1 cellular context compared by ENCODE assay signal in the genomic region with DNA sequence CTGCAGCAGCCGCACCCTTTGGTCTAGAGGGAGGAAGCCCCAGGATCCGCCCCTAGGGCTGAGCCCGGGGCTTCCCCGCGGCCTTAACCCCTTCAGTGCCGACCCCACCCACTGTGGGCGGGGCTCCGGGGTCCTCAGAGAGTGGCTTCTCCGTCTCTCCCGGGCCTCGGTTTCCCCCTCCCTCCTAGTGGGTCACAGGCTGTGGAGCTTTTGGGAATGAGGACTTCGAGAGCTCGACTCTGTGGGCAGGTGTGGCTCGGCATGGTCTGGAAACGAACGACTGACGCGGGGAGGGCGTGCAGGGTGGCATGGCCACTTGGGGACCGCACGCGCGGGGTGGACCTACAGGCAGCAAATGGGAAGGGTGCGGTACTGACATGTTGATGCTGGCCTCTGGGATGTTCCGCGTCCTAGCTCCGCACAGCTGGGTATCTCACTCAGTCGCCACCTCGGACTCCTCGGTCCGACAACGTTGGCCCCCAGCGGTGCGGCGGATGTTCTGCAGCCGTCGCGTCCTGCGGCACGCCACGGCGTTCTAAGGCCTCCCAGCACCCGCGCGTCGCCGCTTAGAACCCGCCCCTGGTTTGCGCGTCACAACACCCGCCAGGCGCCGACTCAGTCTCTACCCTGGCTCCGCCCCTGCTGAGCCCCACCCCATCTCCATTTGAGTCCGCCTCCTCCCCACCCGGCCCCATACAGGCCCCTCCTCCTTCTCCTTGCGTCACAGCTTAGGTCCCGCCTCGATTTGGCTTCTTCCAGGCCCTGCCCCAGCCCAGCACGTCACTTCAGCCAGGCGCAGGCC.
TF ChIP-seq lines count a peak whose summit lies in the region.

A gene with protein sequence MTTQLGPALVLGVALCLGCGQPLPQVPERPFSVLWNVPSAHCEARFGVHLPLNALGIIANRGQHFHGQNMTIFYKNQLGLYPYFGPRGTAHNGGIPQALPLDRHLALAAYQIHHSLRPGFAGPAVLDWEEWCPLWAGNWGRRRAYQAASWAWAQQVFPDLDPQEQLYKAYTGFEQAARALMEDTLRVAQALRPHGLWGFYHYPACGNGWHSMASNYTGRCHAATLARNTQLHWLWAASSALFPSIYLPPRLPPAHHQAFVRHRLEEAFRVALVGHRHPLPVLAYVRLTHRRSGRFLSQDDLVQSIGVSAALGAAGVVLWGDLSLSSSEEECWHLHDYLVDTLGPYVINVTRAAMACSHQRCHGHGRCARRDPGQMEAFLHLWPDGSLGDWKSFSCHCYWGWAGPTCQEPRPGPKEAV (minus strand): TSS at position 570 of the 802 bp plus-strand sequence. CDS start 3,803 bp downstream, outside the sequence.
A gene with protein sequence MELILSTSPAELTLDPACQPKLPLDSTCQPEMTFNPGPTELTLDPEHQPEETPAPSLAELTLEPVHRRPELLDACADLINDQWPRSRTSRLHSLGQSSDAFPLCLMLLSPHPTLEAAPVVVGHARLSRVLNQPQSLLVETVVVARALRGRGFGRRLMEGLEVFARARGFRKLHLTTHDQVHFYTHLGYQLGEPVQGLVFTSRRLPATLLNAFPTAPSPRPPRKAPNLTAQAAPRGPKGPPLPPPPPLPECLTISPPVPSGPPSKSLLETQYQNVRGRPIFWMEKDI (minus strand): TSS at position 570 of the 802 bp plus-strand sequence. CDS start 1,942 bp downstream, outside the sequence.

TF ChIP-seq in K562, 482 proteins besides CTCF, POLR2A, EP300 and RAD21 (continued from another document and continues in another):
- TF ChIP-seq, protein P1, sequence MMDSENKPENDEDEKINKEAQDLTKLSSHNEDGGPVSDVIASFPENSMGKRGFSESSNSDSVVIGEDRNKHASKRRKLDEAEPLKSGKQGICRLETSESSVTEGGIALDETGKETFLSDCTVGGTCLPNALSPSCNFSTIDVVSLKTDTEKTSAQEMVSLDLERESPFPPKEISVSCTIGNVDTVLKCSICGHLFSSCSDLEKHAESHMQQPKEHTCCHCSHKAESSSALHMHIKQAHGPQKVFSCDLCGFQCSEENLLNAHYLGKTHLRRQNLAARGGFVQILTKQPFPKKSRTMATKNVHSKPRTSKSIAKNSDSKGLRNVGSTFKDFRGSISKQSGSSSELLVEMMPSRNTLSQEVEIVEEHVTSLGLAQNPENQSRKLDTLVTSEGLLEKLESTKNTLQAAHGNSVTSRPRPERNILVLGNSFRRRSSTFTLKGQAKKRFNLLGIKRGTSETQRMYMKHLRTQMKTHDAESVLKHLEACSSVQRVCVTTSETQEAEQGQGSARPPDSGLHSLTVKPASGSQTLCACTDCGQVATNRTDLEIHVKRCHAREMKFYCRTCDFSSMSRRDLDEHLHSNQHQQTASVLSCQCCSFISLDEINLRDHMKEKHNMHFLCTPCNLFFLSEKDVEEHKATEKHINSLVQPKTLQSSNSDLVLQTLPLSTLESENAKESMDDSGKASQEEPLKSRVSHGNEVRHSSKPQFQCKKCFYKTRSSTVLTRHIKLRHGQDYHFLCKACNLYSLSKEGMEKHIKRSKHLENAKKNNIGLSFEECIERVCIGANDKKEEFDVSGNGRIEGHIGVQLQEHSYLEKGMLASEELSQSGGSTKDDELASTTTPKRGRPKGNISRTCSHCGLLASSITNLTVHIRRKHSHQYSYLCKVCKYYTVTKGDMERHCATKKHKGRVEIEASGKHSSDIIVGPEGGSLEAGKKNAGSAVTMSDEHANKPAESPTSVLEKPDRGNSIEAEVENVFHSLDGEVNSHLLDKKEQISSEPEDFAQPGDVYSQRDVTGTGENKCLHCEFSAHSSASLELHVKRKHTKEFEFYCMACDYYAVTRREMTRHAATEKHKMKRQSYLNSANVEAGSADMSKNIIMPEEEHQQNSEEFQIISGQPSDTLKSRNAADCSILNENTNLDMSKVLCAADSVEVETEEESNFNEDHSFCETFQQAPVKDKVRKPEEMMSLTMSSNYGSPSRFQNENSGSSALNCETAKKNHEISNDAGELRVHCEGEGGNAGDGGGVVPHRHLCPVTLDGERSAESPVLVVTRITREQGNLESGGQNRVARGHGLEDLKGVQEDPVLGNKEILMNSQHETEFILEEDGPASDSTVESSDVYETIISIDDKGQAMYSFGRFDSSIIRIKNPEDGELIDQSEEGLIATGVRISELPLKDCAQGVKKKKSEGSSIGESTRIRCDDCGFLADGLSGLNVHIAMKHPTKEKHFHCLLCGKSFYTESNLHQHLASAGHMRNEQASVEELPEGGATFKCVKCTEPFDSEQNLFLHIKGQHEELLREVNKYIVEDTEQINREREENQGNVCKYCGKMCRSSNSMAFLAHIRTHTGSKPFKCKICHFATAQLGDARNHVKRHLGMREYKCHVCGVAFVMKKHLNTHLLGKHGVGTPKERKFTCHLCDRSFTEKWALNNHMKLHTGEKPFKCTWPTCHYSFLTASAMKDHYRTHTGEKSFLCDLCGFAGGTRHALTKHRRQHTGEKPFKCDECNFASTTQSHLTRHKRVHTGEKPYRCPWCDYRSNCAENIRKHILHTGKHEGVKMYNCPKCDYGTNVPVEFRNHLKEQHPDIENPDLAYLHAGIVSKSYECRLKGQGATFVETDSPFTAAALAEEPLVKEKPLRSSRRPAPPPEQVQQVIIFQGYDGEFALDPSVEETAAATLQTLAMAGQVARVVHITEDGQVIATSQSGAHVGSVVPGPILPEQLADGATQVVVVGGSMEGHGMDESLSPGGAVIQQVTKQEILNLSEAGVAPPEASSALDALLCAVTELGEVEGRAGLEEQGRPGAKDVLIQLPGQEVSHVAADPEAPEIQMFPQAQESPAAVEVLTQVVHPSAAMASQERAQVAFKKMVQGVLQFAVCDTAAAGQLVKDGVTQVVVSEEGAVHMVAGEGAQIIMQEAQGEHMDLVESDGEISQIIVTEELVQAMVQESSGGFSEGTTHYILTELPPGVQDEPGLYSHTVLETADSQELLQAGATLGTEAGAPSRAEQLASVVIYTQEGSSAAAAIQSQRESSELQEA (IDR thresholded peaks at IDR 0.05; ENCODE audit: low read depth): no peak
- TF ChIP-seq SP1 (CRISPR knock-in tag; IDR thresholded peaks at IDR 0.05) (peak; percentile 80), PCBP1 (IDR thresholded peaks at IDR 0.05; ENCODE audit: low read depth, low read length, poor library complexity, severe bottlenecking) (peak; percentile 48), TAF1 (IDR thresholded peaks at IDR 0.05; ENCODE audit: control insufficient read depth, extremely low read depth, insufficient read depth, low read length, severe bottlenecking) (peak; percentile 38), LARP7 (IDR thresholded peaks at IDR 0.05) (peak; percentile 24; the same call in 1 of the 2 replicates), HDAC6 (IDR thresholded peaks at IDR 0.05; ENCODE audit: low read depth, low read length) (no peak), RB1 (IDR thresholded peaks at IDR 0.05; ENCODE audit: low read depth) (peak; percentile 19; the same call in 1 of the 2 replicates), U2AF2 (optimal IDR thresholded peaks at IDR 0.05; ENCODE audit: low read depth, low read length) (no peak), ZNF354B (CRISPR knock-in tag; IDR thresholded peaks at IDR 0.05) (no peak), RBFOX2 (IDR thresholded peaks at IDR 0.05; ENCODE audit: low read depth, low read length) (peak; percentile 80), HDAC2 (IDR thresholded peaks at IDR 0.05) (peak; percentile 79), CREM (IDR thresholded peaks at IDR 0.05; ENCODE audit: low read depth) (peak; percentile 91), U2AF1 (optimal IDR thresholded peaks at IDR 0.05; ENCODE audit: low read depth, low read length) (no peak), CXXC5 (CRISPR knock-in tag; IDR thresholded peaks at IDR 0.05) (peak; percentile 88; the same call in 1 of the 2 replicates), MED1 (CRISPR knock-in tag; IDR thresholded peaks at IDR 0.05; ENCODE audit: borderline replicate concordance) (no peak), HIVEP1 (CRISPR knock-in tag; IDR thresholded peaks at IDR 0.05) (peak; percentile 66; the same call in 1 of the 2 replicates), KDM5B (IDR thresholded peaks at IDR 0.05; ENCODE audit: insufficient replicate concordance, low read depth, low read length) (peak; percentile 83), KLF13 (tag; IDR thresholded peaks at IDR 0.05; ENCODE audit: borderline replicate concordance, low read depth) (peak; percentile 71; the same call in 1 of the 2 replicates), HNRNPK (IDR thresholded peaks at IDR 0.05; ENCODE audit: low read depth, low read length, poor library complexity, severe bottlenecking) (no peak), DIDO1 (tag; IDR thresholded peaks at IDR 0.05; ENCODE audit: low read depth) (0 out of 2 replicates have a peak, but pooled peaks have one; percentile 27), TCF7 (IDR thresholded peaks at IDR 0.05; ENCODE audit: borderline replicate concordance) (0 out of 2 replicates have a peak, but pooled peaks have one; percentile 43)
- TF ChIP-seq, protein P2, sequence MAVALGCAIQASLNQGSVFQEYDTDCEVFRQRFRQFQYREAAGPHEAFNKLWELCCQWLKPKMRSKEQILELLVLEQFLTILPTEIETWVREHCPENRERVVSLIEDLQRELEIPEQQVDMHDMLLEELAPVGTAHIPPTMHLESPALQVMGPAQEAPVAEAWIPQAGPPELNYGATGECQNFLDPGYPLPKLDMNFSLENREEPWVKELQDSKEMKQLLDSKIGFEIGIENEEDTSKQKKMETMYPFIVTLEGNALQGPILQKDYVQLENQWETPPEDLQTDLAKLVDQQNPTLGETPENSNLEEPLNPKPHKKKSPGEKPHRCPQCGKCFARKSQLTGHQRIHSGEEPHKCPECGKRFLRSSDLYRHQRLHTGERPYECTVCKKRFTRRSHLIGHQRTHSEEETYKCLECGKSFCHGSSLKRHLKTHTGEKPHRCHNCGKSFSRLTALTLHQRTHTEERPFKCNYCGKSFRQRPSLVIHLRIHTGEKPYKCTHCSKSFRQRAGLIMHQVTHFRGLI (CRISPR knock-in tag; IDR thresholded peaks at IDR 0.05): no peak
- TF ChIP-seq, protein P3, sequence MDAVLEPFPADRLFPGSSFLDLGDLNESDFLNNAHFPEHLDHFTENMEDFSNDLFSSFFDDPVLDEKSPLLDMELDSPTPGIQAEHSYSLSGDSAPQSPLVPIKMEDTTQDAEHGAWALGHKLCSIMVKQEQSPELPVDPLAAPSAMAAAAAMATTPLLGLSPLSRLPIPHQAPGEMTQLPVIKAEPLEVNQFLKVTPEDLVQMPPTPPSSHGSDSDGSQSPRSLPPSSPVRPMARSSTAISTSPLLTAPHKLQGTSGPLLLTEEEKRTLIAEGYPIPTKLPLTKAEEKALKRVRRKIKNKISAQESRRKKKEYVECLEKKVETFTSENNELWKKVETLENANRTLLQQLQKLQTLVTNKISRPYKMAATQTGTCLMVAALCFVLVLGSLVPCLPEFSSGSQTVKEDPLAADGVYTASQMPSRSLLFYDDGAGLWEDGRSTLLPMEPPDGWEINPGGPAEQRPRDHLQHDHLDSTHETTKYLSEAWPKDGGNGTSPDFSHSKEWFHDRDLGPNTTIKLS (IDR thresholded peaks at IDR 0.05; ENCODE audit: borderline replicate concordance, low read depth): peak; percentile 75; the same call in 1 of the 2 replicates
- TF ChIP-seq, protein P4, sequence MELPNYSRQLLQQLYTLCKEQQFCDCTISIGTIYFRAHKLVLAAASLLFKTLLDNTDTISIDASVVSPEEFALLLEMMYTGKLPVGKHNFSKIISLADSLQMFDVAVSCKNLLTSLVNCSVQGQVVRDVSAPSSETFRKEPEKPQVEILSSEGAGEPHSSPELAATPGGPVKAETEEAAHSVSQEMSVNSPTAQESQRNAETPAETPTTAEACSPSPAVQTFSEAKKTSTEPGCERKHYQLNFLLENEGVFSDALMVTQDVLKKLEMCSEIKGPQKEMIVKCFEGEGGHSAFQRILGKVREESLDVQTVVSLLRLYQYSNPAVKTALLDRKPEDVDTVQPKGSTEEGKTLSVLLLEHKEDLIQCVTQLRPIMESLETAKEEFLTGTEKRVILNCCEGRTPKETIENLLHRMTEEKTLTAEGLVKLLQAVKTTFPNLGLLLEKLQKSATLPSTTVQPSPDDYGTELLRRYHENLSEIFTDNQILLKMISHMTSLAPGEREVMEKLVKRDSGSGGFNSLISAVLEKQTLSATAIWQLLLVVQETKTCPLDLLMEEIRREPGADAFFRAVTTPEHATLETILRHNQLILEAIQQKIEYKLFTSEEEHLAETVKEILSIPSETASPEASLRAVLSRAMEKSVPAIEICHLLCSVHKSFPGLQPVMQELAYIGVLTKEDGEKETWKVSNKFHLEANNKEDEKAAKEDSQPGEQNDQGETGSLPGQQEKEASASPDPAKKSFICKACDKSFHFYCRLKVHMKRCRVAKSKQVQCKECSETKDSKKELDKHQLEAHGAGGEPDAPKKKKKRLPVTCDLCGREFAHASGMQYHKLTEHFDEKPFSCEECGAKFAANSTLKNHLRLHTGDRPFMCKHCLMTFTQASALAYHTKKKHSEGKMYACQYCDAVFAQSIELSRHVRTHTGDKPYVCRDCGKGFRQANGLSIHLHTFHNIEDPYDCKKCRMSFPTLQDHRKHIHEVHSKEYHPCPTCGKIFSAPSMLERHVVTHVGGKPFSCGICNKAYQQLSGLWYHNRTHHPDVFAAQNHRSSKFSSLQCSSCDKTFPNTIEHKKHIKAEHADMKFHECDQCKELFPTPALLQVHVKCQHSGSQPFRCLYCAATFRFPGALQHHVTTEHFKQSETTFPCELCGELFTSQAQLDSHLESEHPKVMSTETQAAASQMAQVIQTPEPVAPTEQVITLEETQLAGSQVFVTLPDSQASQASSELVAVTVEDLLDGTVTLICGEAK (IDR thresholded peaks at IDR 0.05): 0 out of 2 replicates have a peak, but pooled peaks have one; percentile 15
- TF ChIP-seq, protein P4 (CRISPR knock-in tag; IDR thresholded peaks at IDR 0.05): no peak
- TF ChIP-seq, protein P5, sequence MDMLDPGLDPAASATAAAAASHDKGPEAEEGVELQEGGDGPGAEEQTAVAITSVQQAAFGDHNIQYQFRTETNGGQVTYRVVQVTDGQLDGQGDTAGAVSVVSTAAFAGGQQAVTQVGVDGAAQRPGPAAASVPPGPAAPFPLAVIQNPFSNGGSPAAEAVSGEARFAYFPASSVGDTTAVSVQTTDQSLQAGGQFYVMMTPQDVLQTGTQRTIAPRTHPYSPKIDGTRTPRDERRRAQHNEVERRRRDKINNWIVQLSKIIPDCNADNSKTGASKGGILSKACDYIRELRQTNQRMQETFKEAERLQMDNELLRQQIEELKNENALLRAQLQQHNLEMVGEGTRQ (CRISPR knock-in tag; IDR thresholded peaks at IDR 0.05): no peak
